In the genomic region with DNA sequence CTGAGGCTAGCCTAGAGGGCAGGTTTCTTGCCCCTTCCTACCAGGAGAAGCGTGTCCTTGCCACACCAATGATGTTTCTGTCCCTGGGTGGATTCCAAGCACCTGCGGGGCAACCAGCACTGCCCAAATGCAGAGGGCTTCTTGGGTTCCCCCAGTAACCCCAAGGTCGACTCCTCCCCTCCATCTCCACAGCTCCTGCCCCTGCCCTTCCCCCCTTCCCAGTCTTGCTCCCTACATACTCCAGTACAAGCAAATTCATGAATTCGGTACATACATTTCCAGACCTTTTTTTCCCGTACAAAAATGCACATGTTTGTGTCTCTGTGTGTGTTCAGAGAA, we compare ENCODE assay signal across 12 cellular contexts. TPM values are rescaled to one million over a fixed set of nuclear protein-coding genes. Genes with fewer than 3 reads are reported as not detected.
DNase-seq lines count a peak whose midpoint lies in the region; ATAC-seq, FAIRE-seq and TF ChIP-seq lines count a peak whose summit lies in the region.
"Had no signal": no experiment of that assay in that cellular context is flagged by ENCODE, and none has a peak within 500 bp of the region (broad histone marks: within the 10 kb centered on the region; RNA-seq: fewer than 3 reads in every experiment).

No MANE protein-coding gene starts in this region.

- no peak overlapping the region for H3K23ac ChIP-seq in neuronal stem cell (ENCODE audit: low read depth, low read length, poor library complexity)

- CTCF ChIA-PET in A549 (lab: Yijun Ruan, JAX), result interaction anchor here (0.5 to 3.5 kb wide), 15 partner anchors 10 to 760 kb away, joined by 3 to 24 read pairs (median 4); partner anchors contain the start of genes CDKN2AIPNL, JADE2 and UBE2B

- H4K8ac ChIP-seq in neuronal stem cell (ENCODE audit: low read depth, low read length), result no peak overlapping the region

- H3K18ac ChIP-seq in neuronal stem cell (ENCODE audit: low read length), result no peak overlapping the region

- H3K27me3 Mint-ChIP-seq in endodermal cell (ENCODE audit: insufficient read depth), result no peaks in the 10 kb centered on the region
- H3K27me3 Mint-ChIP-seq: natural killer cell treated with Interleukin-12 subunit alpha and Interleukin-12 subunit beta and Interleukin-15 and Interleukin-18, amount 100 ng/mL, for 72 hours had no signal

- no peak overlapping the region for H3K14ac ChIP-seq in neuronal stem cell (ENCODE audit: low read length)

- H3K9me3 ChIP-seq in A549, result no peaks in the 10 kb centered on the region
- H3K9me3 ChIP-seq in HUES64 (ENCODE audit: insufficient read depth, low read depth, low read length), result no peaks in the 10 kb centered on the region
- no peaks in the 10 kb centered on the region for H3K9me3 ChIP-seq in endodermal cell (ENCODE audit: control insufficient read depth, low read length)
- no peaks in the 10 kb centered on the region for H3K9me3 ChIP-seq in neuronal stem cell (replicated peaks in 1 of 2; ENCODE audit: control insufficient read depth in 2 of 2, insufficient read depth in 1 of 2, low read depth in 1 of 2, low read length in 2 of 2)

- H3K4me3 ChIP-seq in A549 (no peak overlapping the region), HUES64 (ENCODE audit: low read length) (no peak overlapping the region), endodermal cell (ENCODE audit: low read length) (no peak overlapping the region), neuronal stem cell (ENCODE audit: low read length in 2 of 2) (no peak overlapping the region)

- no peaks in the 10 kb centered on the region for H3K79me1 ChIP-seq in neuronal stem cell (ENCODE audit: low read depth, low read length)

- FAIRE-seq in A549 (lab: Jason Lieb, UNC), result no peak

- no peak for TF ChIP-seq EP300 in A549 (IDR thresholded peaks at IDR 0.05)

- H3K4me1 ChIP-seq in A549 (peaks cover 62% of the 10 kb centered on the region), HUES64 (ENCODE audit: insufficient read depth, low read length) (peaks cover 33% of the 10 kb centered on the region), endodermal cell (ENCODE audit: control insufficient read depth, insufficient read depth, low read length) (peaks cover 12% of the 10 kb centered on the region), neuronal stem cell (ENCODE audit: control insufficient read depth in 2 of 2, insufficient read depth in 1 of 2, low read depth in 1 of 2, low read length in 2 of 2) (peaks cover 4 to 17% of the 10 kb centered on the region in 2 donors)

- H2AFZ ChIP-seq in neuronal stem cell (ENCODE audit: low read length), result peak overlapping the region; percentile 58

- no peaks in the 10 kb centered on the region for H3K9me3 Mint-ChIP-seq in endodermal cell
- H3K9me3 Mint-ChIP-seq: immature natural killer cell; natural killer cell treated with Interleukin-12 subunit alpha and Interleukin-12 subunit beta and Interleukin-15 and Interleukin-18, amount 100 ng/mL, for 72 hours had no signal

- ATAC-seq in A549 (no peak), GM18867 (IDR thresholded peaks at IDR 0.05; ENCODE audit: unreplicated experiment) (no peak)

- TF ChIP-seq CTCF in A549 (IDR thresholded peaks at IDR 0.05) (no peak), endodermal cell (conservative IDR thresholded peaks at IDR 0.05) (no peak)

- no peak for TF ChIP-seq POLR2A in A549 (IDR thresholded peaks at IDR 0.05; ENCODE audit: low read length)

- H2BK120ac ChIP-seq in neuronal stem cell (ENCODE audit: low read depth, low read length), result no peak overlapping the region

- no peak overlapping the region for H4K91ac ChIP-seq in neuronal stem cell (ENCODE audit: low read depth, low read length, poor library complexity)

- H3K4me2 ChIP-seq in A549, result peak overlapping the region; percentile 83
- H3K4me2 ChIP-seq in neuronal stem cell (ENCODE audit: insufficient read depth, low read length, poor library complexity, severe bottlenecking), result no peak overlapping the region

- 73% methylated on average over 5 of the region's 5 CpGs for WGBS in A549 (ENCODE audit: missing lambda C conversion rate)
- 72% methylated on average over 3 of the region's 5 CpGs for WGBS in HUES64
- WGBS in endodermal cell (ENCODE audit: insufficient coverage in 1 of 2, insufficient read length in 1 of 2), 2 experiments, result 80 to 87% methylated on average over 1 to 5 of the region's 5 CpGs
- WGBS in neuronal stem cell (ENCODE audit: extremely low coverage in 2 of 2, insufficient read length in 2 of 2, insufficient replicate concordance in 1 of 2), 2 donors, result no CpG with 5 or more reads among the region's 5 CpGs

- H3K4me1 Mint-ChIP-seq in endodermal cell, result peaks cover 22% of the 10 kb centered on the region
- H3K4me1 Mint-ChIP-seq: immature natural killer cell had no signal

- H2BK15ac ChIP-seq in neuronal stem cell (ENCODE audit: low read length), result no peak overlapping the region

- no peak overlapping the region for H2BK12ac ChIP-seq in neuronal stem cell (ENCODE audit: low read length)

- H2BK5ac ChIP-seq in neuronal stem cell (ENCODE audit: low read length), result no peak overlapping the region

- DNase-seq in A549 (ENCODE audit: low read depth in 1 of 2, low spot score in 1 of 2) (no peak), endodermal cell (no peak), neuronal stem cell (ENCODE audit: low spot score) (no peak), hypothalamus (lab: John Stamatoyannopoulos, UW) (no peak), islet precursor cell (no peak)
- no peak for DNase-seq in stimulated activated CD4-positive, alpha-beta T cell treated with anti-CD3 and anti-CD28 coated beads, Interleukin-15, amount 100 ng/mL, for 24 hours
- DNase-seq: GDM1, immature natural killer cell, KBM-7 had no signal

- H3K9ac ChIP-seq in HUES64 (ENCODE audit: low read depth, low read length) (peak overlapping the region; percentile 62; the same call in 1 of the 2 replicates), endodermal cell (ENCODE audit: extremely low read depth, low read length, poor library complexity, severe bottlenecking) (peak overlapping the region; percentile 64), neuronal stem cell (ENCODE audit: low read depth, low read length, poor library complexity) (peak overlapping the region; percentile 5)

- H3K4ac ChIP-seq in neuronal stem cell (ENCODE audit: low read length), result no peak overlapping the region

- peak overlapping the region; percentile 99 for H3K27ac Mint-ChIP-seq in endodermal cell
- H3K27ac Mint-ChIP-seq: natural killer cell treated with Interleukin-12 subunit alpha and Interleukin-12 subunit beta and Interleukin-15 and Interleukin-18, amount 100 ng/mL, for 72 hours had no signal

- no peak overlapping the region for H3K4me3 Mint-ChIP-seq in endodermal cell
- H3K4me3 Mint-ChIP-seq: immature natural killer cell; natural killer cell treated with Interleukin-12 subunit alpha and Interleukin-12 subunit beta and Interleukin-15 and Interleukin-18, amount 100 ng/mL, for 72 hours had no signal

- no peak overlapping the region for H2AK5ac ChIP-seq in neuronal stem cell (ENCODE audit: low read depth, low read length)

- H3K36me3 Mint-ChIP-seq in endodermal cell (ENCODE audit: low read depth), result no peaks in the 10 kb centered on the region
- H3K36me3 Mint-ChIP-seq: immature natural killer cell; natural killer cell treated with Interleukin-12 subunit alpha and Interleukin-12 subunit beta and Interleukin-15 and Interleukin-18, amount 100 ng/mL, for 72 hours had no signal

- no peaks in the 10 kb centered on the region for H3K36me3 ChIP-seq in HUES64 (ENCODE audit: insufficient read depth, low read length)
- H3K36me3 ChIP-seq in endodermal cell (ENCODE audit: control insufficient read depth, insufficient read depth, low read length), result no peaks in the 10 kb centered on the region
- H3K36me3 ChIP-seq in neuronal stem cell (replicated peaks in 1 of 2; ENCODE audit: control insufficient read depth in 2 of 2, insufficient read depth in 2 of 2, low read length in 2 of 2), result no peaks in the 10 kb centered on the region

- POLR2A ChIA-PET in A549 (lab: Yijun Ruan, JAX), result interaction anchor here (0.6 to 4.2 kb wide), 6 partner anchors 13 to 134 kb away, joined by 3 to 46 read pairs (median 10); partner anchors contain the start of genes CDKN2AIPNL and JADE2

- H3K27me3 ChIP-seq in HUES64 (ENCODE audit: insufficient read depth, low read length), result no peaks in the 10 kb centered on the region
- no peaks in the 10 kb centered on the region for H3K27me3 ChIP-seq in endodermal cell (ENCODE audit: control insufficient read depth, insufficient read depth, low read length, poor library complexity, severe bottlenecking)
- H3K27me3 ChIP-seq in neuronal stem cell (ENCODE audit: control insufficient read depth in 3 of 3, insufficient read depth in 3 of 3, low read depth in 1 of 3, low read length in 3 of 3), result no peaks in the 10 kb centered on the region

- TF ChIP-seq RAD21 in A549 (conservative IDR thresholded peaks at IDR 0.05 in 1 of 2, IDR thresholded peaks at IDR 0.05 in 1 of 2), result no peak

- H3K27ac ChIP-seq in A549 (peak overlapping the region; percentile 93 to 94), HUES64 (ENCODE audit: low read depth, low read length) (peak overlapping the region; percentile 95), endodermal cell (ENCODE audit: low read depth, low read length) (peak overlapping the region; percentile 4), neuronal stem cell (replicated peaks; ENCODE audit: low read length) (no peak overlapping the region)

TF ChIP-seq in A549, 52 proteins besides CTCF, POLR2A, EP300 and RAD21 (continues in another document):
- TF ChIP-seq ZNF302 (CRISPR knock-in tag; IDR thresholded peaks at IDR 0.05) (no peak), ZSCAN20 (CRISPR knock-in tag; IDR thresholded peaks at IDR 0.05) (no peak), TP53 (CRISPR knock-in tag; IDR thresholded peaks at IDR 0.05) (no peak), SMC3 (IDR thresholded peaks at IDR 0.05) (no peak), MAFK (IDR thresholded peaks at IDR 0.05; ENCODE audit: partially characterized antibody) (no peak)

RNA-seq across cellular contexts. Expression of gene JADE2, which starts 12.8 kb away (rescaled TPM):
- polyA plus RNA-seq in A549 (2011; rRNA removed) (21.7 and 24.0 TPM in 2 replicates), A549 (2017; fragmentation: RNase III; extraction: RNeasy Plus Mini Kit Qiagen cat#74134 plus additional on column Dnase treatment) (23.7 to 27.1 TPM (median 27.0 TPM) in 3 replicates)
- 21.2 and 29.1 TPM in 2 replicates for polyA plus RNA-seq in A549 (2012; cell fraction: cytosol; rRNA removed)
- polyA plus RNA-seq in A549 (2012; cell fraction: nucleus; rRNA removed), result 30.8 and 36.0 TPM in 2 replicates
- 48.2 and 50.5 TPM in 2 replicates for polyA minus RNA-seq in A549 (2011; rRNA and poly(A)+ RNA removed)
- 24.0 TPM for polyA plus RNA-seq in HUES64 (2013, experiment 1 of 2)
- 19.8 TPM for polyA plus RNA-seq in HUES64 (2013, experiment 2 of 2)
- total RNA-seq in endodermal cell, result 10 to 100 TPM; 33.9 to 51.9 TPM
- 4.3 TPM for polyA plus RNA-seq in endodermal cell (2013, experiment 1 of 2)
- 4.5 TPM for polyA plus RNA-seq in endodermal cell (2013, experiment 2 of 2)
- polyA plus RNA-seq in neuronal stem cell (2013, experiment 1 of 2), result 1.5 TPM
- 1.3 TPM for polyA plus RNA-seq in neuronal stem cell (2013, experiment 2 of 2)

Comparison
In these comparisons a context has a peak if more than half of its experiments do, and no peak if none do; other contexts are left out.
1. H3K9ac ChIP-seq: peak in every context shown above with its lines; median percentile 64 in endodermal cell; 62 in HUES64; 5 in neuronal stem cell.